In genomic region chr20:32484221-32485125, GRCh38 we compare ENCODE assay signal across 8 cellular contexts.
DNase-seq lines count a peak whose midpoint lies in the region; ATAC-seq and TF ChIP-seq lines count a peak whose summit lies in the region.

No MANE protein-coding gene starts in this region.

- peak overlapping the region; percentile 94 for H3K9ac ChIP-seq in iPS-20b (ENCODE audit: low read depth, low read length)
- peak overlapping the region; percentile 83 for H3K9ac ChIP-seq in smooth muscle cell (ENCODE audit: low read depth)

- peaks cover 34% of the 10 kb centered on the region for H4K20me1 ChIP-seq in smooth muscle cell (ENCODE audit: low read depth)

- in situ Hi-C loops in astrocyte of the cerebellum (cut with HindIII; ENCODE audit: low sequenced_read_pairs) = no loop called here

- H3K4me1 ChIP-seq in iPS-20b (ENCODE audit: insufficient read depth, low read length) = peaks cover 31% of the 10 kb centered on the region; the same call in 1 of the 2 replicates
- H3K4me1 ChIP-seq in smooth muscle cell (ENCODE audit: low read depth) = peaks cover 20% of the 10 kb centered on the region

- H3K27ac ChIP-seq in iPS-20b (ENCODE audit: low read length) (peak overlapping the region; percentile 95), smooth muscle cell (ENCODE audit: low read depth) (peak overlapping the region; percentile 92)

- peaks cover 24% of the 10 kb centered on the region for H3F3A ChIP-seq in smooth muscle cell (ENCODE audit: low read depth)

- H3K27me3 ChIP-seq in iPS-20b (ENCODE audit: insufficient read depth, low read length) = peaks cover 8% of the 10 kb centered on the region
- no peaks in the 10 kb centered on the region for H3K27me3 ChIP-seq in smooth muscle cell (ENCODE audit: low read depth)

- TF ChIP-seq CTCF in astrocyte of the cerebellum (IDR thresholded peaks at IDR 0.05; ENCODE audit: low read depth, low read length, missing control alignments) (no peak), smooth muscle cell (IDR thresholded peaks at IDR 0.05; ENCODE audit: borderline replicate concordance, insufficient read depth, poor library complexity, severe bottlenecking) (no peak)

- no peaks in the 10 kb centered on the region for H3K9me3 ChIP-seq in iPS-20b (ENCODE audit: insufficient read depth, low read depth, low read length)
- H3K9me3 ChIP-seq in smooth muscle cell (replicated peaks; ENCODE audit: low read depth) = no peaks in the 10 kb centered on the region

- H3K36me3 ChIP-seq in iPS-20b (ENCODE audit: insufficient read depth, low read depth, low read length) (peaks cover 7% of the 10 kb centered on the region; the same call in 1 of the 2 replicates), smooth muscle cell (ENCODE audit: low read depth) (no peaks in the 10 kb centered on the region)

- peaks cover 38% of the 10 kb centered on the region for H3K79me2 ChIP-seq in smooth muscle cell (ENCODE audit: low read depth)

- H3K4me3 ChIP-seq in astrocyte of the cerebellum (ENCODE audit: low read depth, low read length) (peak overlapping the region; percentile 71), iPS-20b (ENCODE audit: low read length) (peak overlapping the region; percentile 90), smooth muscle cell (peak overlapping the region; percentile 88)

- ATAC-seq in GM19328 (IDR thresholded peaks at IDR 0.05; ENCODE audit: unreplicated experiment) (no peak), HG03196 (IDR thresholded peaks at IDR 0.05; ENCODE audit: unreplicated experiment) (no peak)

- peak overlapping the region; percentile 56 for H2AFZ ChIP-seq in smooth muscle cell (ENCODE audit: low read depth)

- H3K4me2 ChIP-seq in smooth muscle cell = peak overlapping the region; percentile 89

- under 1% methylated on average over 49 of the region's 77 CpGs for WGBS in smooth muscle cell (ENCODE audit: low lambda C conversion rate)

- DNase-seq in NCI-H1417 (lab: John Stamatoyannopoulos, UW) = peak; percentile 53 to 78 (median 72)
- DNase-seq in NCI-H1417 treated with DMSO at 0.1 percent for 48 hours (lab: John Stamatoyannopoulos, UW) = no peak
- peak; percentile 49 for DNase-seq in RPMI8226
- DNase-seq in astrocyte of the cerebellum (ENCODE audit: low read depth) = no peak
- DNase-seq in smooth muscle cell (lab: John Stamatoyannopoulos, UW; ENCODE audit: unreplicated experiment) = no peak

Comparison
In these comparisons a context has a peak if more than half of its experiments do, and no peak if none do; other contexts are left out.
1. DNase-seq: peak in NCI-H1417 (3 of 3) and RPMI8226 (single experiment); none in NCI-H1417 treated with DMSO at 0.1 percent for 48 hours (single experiment), astrocyte of the cerebellum (single experiment) and smooth muscle cell (single experiment).
2. Peak in every context shown above with its lines, with median percentiles within 50 percentile points of each other: H3K4me3 ChIP-seq.